2 cellular contexts compared by ENCODE assay signal in genomic region chr6:6660339-6661045, GRCh38.
TF ChIP-seq lines count a peak whose summit lies in the region.

No MANE protein-coding gene starts in this region.

TF ChIP-seq in GM23338, 12 proteins besides CTCF, POLR2A, EP300 and RAD21 (continued from another document):
- TF ChIP-seq EZH2phosphoT487 (IDR thresholded peaks at IDR 0.05; ENCODE audit: unreplicated experiment), result no peak

TF ChIP-seq in K562, 482 proteins besides CTCF, POLR2A, EP300 and RAD21:
- TF ChIP-seq YY1 (IDR thresholded peaks at IDR 0.05; ENCODE audit: borderline replicate concordance in 1 of 3, control insufficient read depth in 1 of 3, extremely low read depth in 1 of 3, insufficient read depth in 3 of 3, insufficient read length in 1 of 3, insufficient replicate concordance in 2 of 3, low read depth in 1 of 3, low read length in 2 of 3), result no peak
- TF ChIP-seq MYC (IDR thresholded peaks at IDR 0.05; ENCODE audit: low read depth, low read length), result no peak
- 0 out of 2 replicates have a peak, but pooled peaks have one; percentile 24 for TF ChIP-seq MYC (CRISPR knock-in tag; IDR thresholded peaks at IDR 0.05; ENCODE audit: borderline replicate concordance, low read depth)
- no peak for TF ChIP-seq WHSC1 (IDR thresholded peaks at IDR 0.05; ENCODE audit: low read length)
